12 cellular contexts compared by ENCODE assay signal in genomic region chr22:38489561-38490133, GRCh38. TPM values are rescaled to one million over a fixed set of nuclear protein-coding genes. Genes with fewer than 3 reads are reported as not detected.
A peak's percentile ranks its signal among the peaks of the same experiment; 100 is the strongest.
DNase-seq lines count a peak whose midpoint lies in the region; ATAC-seq and TF ChIP-seq lines count a peak whose summit lies in the region.
"Had no signal": no experiment of that assay in that cellular context is flagged by ENCODE, and none has a peak within 500 bp of the region (broad histone marks: within the 10 kb centered on the region; RNA-seq: fewer than 3 reads in every experiment).

No MANE protein-coding gene starts in this region.

- no peak for TF ChIP-seq POLR2A in stomach (IDR thresholded peaks at IDR 0.05)

- H3K9me3 ChIP-seq in hepatocyte (ENCODE audit: low read depth) (no peaks in the 10 kb centered on the region), stomach (no peaks in the 10 kb centered on the region)

- H3K79me2 ChIP-seq in hepatocyte, result peaks cover 66% of the 10 kb centered on the region

- no peak overlapping the region for H2AFZ ChIP-seq in hepatocyte

- H3K9me3 Mint-ChIP-seq in activated naive CD4-positive, alpha-beta T cell treated with anti-CD3 and anti-CD28 coated beads, Interleukin-2, amount 10 ng/mL, durations not matched to agents 7 days and 5 days, result no peaks in the 10 kb centered on the region
- no peaks in the 10 kb centered on the region for H3K9me3 Mint-ChIP-seq in WTC11

- H4K20me1 ChIP-seq in hepatocyte (ENCODE audit: insufficient read depth, poor library complexity, severe bottlenecking), result peaks cover 90% of the 10 kb centered on the region

- ATAC-seq in WTC11 (peak; percentile 36), SK-N-SH treated with all-trans-retinoic acid at 6 μM for 48 hours (no peak), HG02759 (IDR thresholded peaks at IDR 0.05; ENCODE audit: unreplicated experiment) (no peak)

- peak overlapping the region; percentile 56 for H3K27ac ChIP-seq in hepatocyte
- peak overlapping the region in 3 of 5 donors; percentile 48 to 72 (median 65) for H3K27ac ChIP-seq in stomach

- no peaks in the 10 kb centered on the region for H3K9me2 ChIP-seq in hepatocyte (replicated peaks; ENCODE audit: insufficient read depth)

- intact Hi-C loops in stomach (cut with DNase I; ENCODE audit: low total_unique reads), result no loop called here

- CTCF ChIA-PET in activated naive CD4-positive, alpha-beta T cell treated with anti-CD3 and anti-CD28 coated beads, Interleukin-2, amount 10 ng/mL, durations not matched to agents 7 days and 5 days (lab: Charles Lee), result interaction anchor here (1.1 to 3.5 kb wide), 3 partner anchors 12 to 438 kb away, joined by 4 to 19 read pairs (median 5); partner anchors contain the start of gene DMC1
- CTCF ChIA-PET in WTC11 (lab: Charles Lee), result no interaction called here

- no peaks in the 10 kb centered on the region for H3K27me3 Mint-ChIP-seq in activated naive CD4-positive, alpha-beta T cell treated with anti-CD3 and anti-CD28 coated beads, Interleukin-2, amount 10 ng/mL, durations not matched to agents 7 days and 5 days
- H3K27me3 Mint-ChIP-seq in WTC11 (ENCODE audit: low read depth), result no peaks in the 10 kb centered on the region

- H3K4me3 Mint-ChIP-seq in activated naive CD4-positive, alpha-beta T cell treated with anti-CD3 and anti-CD28 coated beads, Interleukin-2, amount 10 ng/mL, durations not matched to agents 7 days and 5 days, result no peak overlapping the region
- H3K4me3 Mint-ChIP-seq in WTC11, result no peak overlapping the region

- peak overlapping the region; percentile 61 for H3K27ac Mint-ChIP-seq in activated naive CD4-positive, alpha-beta T cell treated with anti-CD3 and anti-CD28 coated beads, Interleukin-2, amount 10 ng/mL, durations not matched to agents 7 days and 5 days
- H3K27ac Mint-ChIP-seq in WTC11, result peak overlapping the region; percentile 91

- H3K4me1 Mint-ChIP-seq in activated naive CD4-positive, alpha-beta T cell treated with anti-CD3 and anti-CD28 coated beads, Interleukin-2, amount 10 ng/mL, durations not matched to agents 7 days and 5 days, result peaks cover 54% of the 10 kb centered on the region
- peaks cover 37% of the 10 kb centered on the region for H3K4me1 Mint-ChIP-seq in WTC11

- 70% methylated on average over 6 of the region's 6 CpGs for WGBS in hepatocyte (ENCODE audit: low lambda C conversion rate, missing lambda C conversion rate)
- 77 to 82% (median 80%) methylated on average over 6 of the region's 6 CpGs for WGBS in stomach, 5 donors

- H3K4me1 ChIP-seq in hepatocyte (ENCODE audit: insufficient read depth) (no peaks in the 10 kb centered on the region), stomach (peaks cover 0 to 62% (median 37%) of the 10 kb centered on the region in 4 donors)

- H3K4me2 ChIP-seq in hepatocyte, result no peak overlapping the region

- H3K4me3 ChIP-seq in hepatocyte, result no peak overlapping the region
- H3K4me3 ChIP-seq in stomach, result no peak overlapping the region
- H3K4me3 ChIP-seq: skin epidermis had no signal

- POLR2A ChIA-PET in WTC11 (lab: Charles Lee), result interaction anchor here (0.6 to 1.2 kb wide), 2 partner anchors 9 to 11 kb away, joined by 3 to 6 read pairs; no protein-coding TSS in a partner anchor

- no peak for TF ChIP-seq CTCF in WTC11 (IDR thresholded peaks at IDR 0.05)
- no peak for TF ChIP-seq CTCF in hepatocyte (IDR thresholded peaks at IDR 0.05; ENCODE audit: poor library complexity)
- TF ChIP-seq CTCF in stomach (IDR thresholded peaks at IDR 0.05), result no peak

- H3K36me3 ChIP-seq in hepatocyte (replicated peaks; ENCODE audit: insufficient read depth, low read depth) (peaks cover 26% of the 10 kb centered on the region), stomach (peaks cover 91 to 100% (median 100%) of the 10 kb centered on the region in 4 donors)

- no peak for TF ChIP-seq EP300 in stomach (IDR thresholded peaks at IDR 0.05)

- peaks cover 75% of the 10 kb centered on the region for H3K36me3 Mint-ChIP-seq in activated naive CD4-positive, alpha-beta T cell treated with anti-CD3 and anti-CD28 coated beads, Interleukin-2, amount 10 ng/mL, durations not matched to agents 7 days and 5 days
- H3K36me3 Mint-ChIP-seq in WTC11, result peaks cover 91% of the 10 kb centered on the region

- DNase-seq in activated naive CD4-positive, alpha-beta T cell treated with anti-CD3 and anti-CD28 coated beads, Interleukin-2, amount 10 ng/mL, durations not matched to agents 7 days and 5 days, result no peak
- DNase-seq in activated naive CD4-positive, alpha-beta T cell (lab: John Stamatoyannopoulos, UW), result no peak
- DNase-seq in WTC11 (ENCODE audit: low spot score) (no peak), hepatocyte (ENCODE audit: low spot score) (no peak), stomach (no peak), NCI-H69 (lab: John Stamatoyannopoulos, UW) (no peak)
- DNase-seq: T1000 had no signal

- no peaks in the 10 kb centered on the region for H3K27me3 ChIP-seq in hepatocyte
- no peaks in the 10 kb centered on the region for H3K27me3 ChIP-seq in stomach

TF ChIP-seq in WTC11, 78 proteins besides CTCF, POLR2A, EP300 and RAD21 (continues in another document):
- no peak for TF ChIP-seq TCF7 (CRISPR knock-in tag; IDR thresholded peaks at IDR 0.05; ENCODE audit: low read depth)
- TF ChIP-seq ETV6 (CRISPR knock-in tag; IDR thresholded peaks at IDR 0.05), result no peak
- no peak for TF ChIP-seq ZNF281 (CRISPR knock-in tag; IDR thresholded peaks at IDR 0.05)
- no peak for TF ChIP-seq FOXK1 (CRISPR knock-in tag; IDR thresholded peaks at IDR 0.05)

TF ChIP-seq in SK-N-SH treated with all-trans-retinoic acid at 6 μM for 48 hours, 23 proteins besides CTCF, POLR2A, EP300 and RAD21:
- TF ChIP-seq SNAI2 (CRISPR knock-in tag; IDR thresholded peaks at IDR 0.05) (no peak), BACH2 (CRISPR knock-in tag; IDR thresholded peaks at IDR 0.05; ENCODE audit: borderline replicate concordance) (no peak), ZNF70 (CRISPR knock-in tag; IDR thresholded peaks at IDR 0.05) (no peak), TSHZ2 (CRISPR knock-in tag; IDR thresholded peaks at IDR 0.05) (no peak), ESRRG (CRISPR knock-in tag; IDR thresholded peaks at IDR 0.05) (no peak), POU6F1 (CRISPR knock-in tag; IDR thresholded peaks at IDR 0.05; ENCODE audit: borderline replicate concordance, low read depth) (no peak)

RNA-seq across cellular contexts. Expression of gene DDX17, which starts 16.5 kb away (rescaled TPM):
- total RNA-seq in WTC11 (2021), result 399 to 507 TPM (median 489 TPM) in 3 replicates
- 432 and 433 TPM in 2 replicates for total RNA-seq in hepatocyte
- 42.3 and 50.1 TPM in 2 replicates for polyA plus RNA-seq in hepatocyte
- total RNA-seq in stomach, result 1,000 to 10,000 TPM in 2 of 5 donors, 100 to 1,000 TPM in 3; 485 to 4,611 (median 706) TPM
- 100 to 1,000 TPM in 1 of 3 donors, 10 to 100 TPM in 2; 59.5 to 133 (median 79.3) TPM for polyA plus RNA-seq in stomach

RNA-seq across cellular contexts. Expression of gene KDELR3, which starts 21.8 kb away (rescaled TPM):
- total RNA-seq in WTC11 (2021) (5.7 to 10.3 TPM (median 7.7 TPM) in 3 replicates), hepatocyte (92.4 and 98.9 TPM in 2 replicates), stomach (10 to 100 TPM in 3 of 5 donors, 1 to 10 TPM in 1, not detected in 1; 3.6 to 30.7 (median 11.6) TPM)
- polyA plus RNA-seq in hepatocyte (169 and 171 TPM in 2 replicates), stomach (10 to 100 TPM in 1 of 3 donors, 1 to 10 TPM in 2; 6.4 to 12.8 (median 6.8) TPM)
- total RNA-seq: mononuclear cell had no signal

RNA-seq across cellular contexts. Expression of gene KCNJ4, which starts 34.6 kb away (rescaled TPM):
- total RNA-seq in WTC11 (2021), result 3.1 to 3.3 TPM (median 3.2 TPM) in 3 replicates
- total RNA-seq in hepatocyte, result 0.24 and 0.50 TPM in 2 replicates
- polyA plus RNA-seq in hepatocyte, result 0.08 and 0.30 TPM in 2 replicates
- not detected for total RNA-seq in stomach
- polyA plus RNA-seq in stomach, result not detected
- total RNA-seq: epithelial cell of proximal tubule, mononuclear cell had no signal
